In the genomic region with DNA sequence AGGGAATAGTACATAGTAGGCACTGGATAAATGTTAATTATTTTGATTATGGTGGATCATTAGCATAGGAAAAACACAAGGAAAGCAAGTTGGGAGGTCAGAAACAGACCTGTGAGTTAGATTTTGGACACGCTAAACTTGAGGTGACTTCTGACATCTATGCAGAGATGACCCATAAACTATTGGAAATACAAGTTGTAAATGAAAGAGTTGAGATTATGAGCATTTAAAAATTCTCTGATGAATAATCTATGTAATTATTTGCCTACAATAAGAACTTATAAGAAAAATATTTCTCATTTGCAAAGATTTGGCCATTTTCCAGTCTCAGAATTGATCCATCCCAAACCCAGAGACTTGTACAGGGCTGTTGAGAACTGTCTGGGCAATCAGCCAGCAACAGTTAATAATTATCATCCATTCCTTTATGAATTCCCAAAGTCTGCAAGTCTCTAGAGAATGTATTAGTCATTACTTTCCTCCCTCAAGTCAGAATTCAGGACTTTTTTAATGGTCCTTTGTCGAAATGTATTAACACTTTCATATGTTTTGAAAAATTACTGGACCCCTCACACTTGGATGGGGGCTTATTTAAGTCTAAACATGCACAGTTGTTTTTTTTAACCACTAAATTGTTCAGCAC, we compare ENCODE assay signal across 14 cellular contexts. TPM values are rescaled to one million over a fixed set of nuclear protein-coding genes. Genes with fewer than 3 reads are reported as not detected.
DNase-seq lines count a peak whose midpoint lies in the region; ATAC-seq and TF ChIP-seq lines count a peak whose summit lies in the region.
"Had no signal": no experiment of that assay in that cellular context is flagged by ENCODE, and none has a peak within 500 bp of the region (broad histone marks: within the 10 kb centered on the region; RNA-seq: fewer than 3 reads in every experiment).

No MANE protein-coding gene starts in this region.

- no peak overlapping the region for H2BK12ac ChIP-seq in mesenchymal stem cell (ENCODE audit: low read length in 2 of 2)

- no peaks in the 10 kb centered on the region for H3K27me3 ChIP-seq in BLaER1 treated with 17β-estradiol and CSF1 and Interleukin-3, amounts not matched to agents 10 nM and 100 nM
- no peaks in the 10 kb centered on the region for H3K27me3 ChIP-seq in mesenchymal stem cell (ENCODE audit: control insufficient read depth in 1 of 2, insufficient read depth in 1 of 2, low read length in 2 of 2)
- H3K27me3 ChIP-seq in colonic mucosa = no peaks in the 10 kb centered on the region
- H3K27me3 ChIP-seq: BE2C had no signal

- peak overlapping the region in 6 of 11 experiments; percentile 77 to 96 (median 80); a peak in 8 of 22 replicates for H3K4me2 ChIP-seq in BLaER1 treated with 17β-estradiol and CSF1 and Interleukin-3, amounts not matched to agents 10 nM and 100 nM
- H3K4me2 ChIP-seq in mesenchymal stem cell (ENCODE audit: low read length, poor library complexity, severe bottlenecking) = no peak overlapping the region

- no peak overlapping the region for H3K23ac ChIP-seq in mesenchymal stem cell (ENCODE audit: low read length in 2 of 2)

- peak overlapping the region; percentile 89 for H3K27ac Mint-ChIP-seq in endothelial cell (ENCODE audit: unreplicated experiment)
- H3K27ac Mint-ChIP-seq: H9 had no signal

- no peak overlapping the region for H4K91ac ChIP-seq in mesenchymal stem cell (ENCODE audit: low read length)

- 0% methylated on average over 1 of the region's 2 CpGs for WGBS in mesenchymal stem cell

- no peak overlapping the region for H3K9ac ChIP-seq in BLaER1 treated with 17β-estradiol and CSF1 and Interleukin-3, amounts not matched to agents 10 nM and 100 nM
- H3K9ac ChIP-seq in mesenchymal stem cell (ENCODE audit: low read length) (no peak overlapping the region), colonic mucosa (ENCODE audit: low read depth in 2 of 2, low read length in 2 of 2) (no peak overlapping the region)

- peak overlapping the region; percentile 48 for H2BK5ac ChIP-seq in mesenchymal stem cell (ENCODE audit: low read depth, low read length, poor library complexity, severe bottlenecking)

- peaks cover 36% of the 10 kb centered on the region for H3K4me1 Mint-ChIP-seq in endothelial cell (ENCODE audit: unreplicated experiment)
- H3K4me1 Mint-ChIP-seq: brain, H9 had no signal

- H3K36me3 ChIP-seq in BLaER1 treated with 17β-estradiol and CSF1 and Interleukin-3, amounts not matched to agents 10 nM and 100 nM = no peaks in the 10 kb centered on the region
- no peaks in the 10 kb centered on the region for H3K36me3 ChIP-seq in mesenchymal stem cell (ENCODE audit: control insufficient read depth in 1 of 2, insufficient read depth in 2 of 2, low read depth in 1 of 2, low read length in 2 of 2)
- no peaks in the 10 kb centered on the region for H3K36me3 ChIP-seq in colonic mucosa
- H3K36me3 ChIP-seq: BE2C, prostate gland had no signal

- no peak overlapping the region for H3K27ac ChIP-seq in BLaER1 treated with 17β-estradiol and CSF1 and Interleukin-3, amounts not matched to agents 10 nM and 100 nM
- H3K27ac ChIP-seq in mesenchymal stem cell (ENCODE audit: low read length, poor library complexity, severe bottlenecking) = peak overlapping the region; percentile 96
- H3K27ac ChIP-seq in colonic mucosa = no peak overlapping the region
- H3K27ac ChIP-seq: prostate gland had no signal

- H3K4me3 ChIP-seq in BLaER1 treated with 17β-estradiol and CSF1 and Interleukin-3, amounts not matched to agents 10 nM and 100 nM = no peak overlapping the region
- no peak overlapping the region for H3K4me3 ChIP-seq in mesenchymal stem cell (ENCODE audit: insufficient read depth in 1 of 2, low read depth in 1 of 2, low read length in 2 of 2)
- H3K4me3 ChIP-seq in colonic mucosa = no peak overlapping the region
- H3K4me3 ChIP-seq: prostate gland had no signal

- intact Hi-C loops in colonic mucosa (cut with DNase I) = loop anchor here (10.0 kb wide), 1 partner anchor 62 kb away; no protein-coding TSS in a partner anchor

- no peak overlapping the region for H4K8ac ChIP-seq in mesenchymal stem cell (ENCODE audit: low read length)

- H3K4me3 Mint-ChIP-seq in endothelial cell (ENCODE audit: unreplicated experiment) = no peak overlapping the region
- H3K4me3 Mint-ChIP-seq: brain, H9 had no signal

- no peak overlapping the region for H3K18ac ChIP-seq in mesenchymal stem cell (ENCODE audit: low read depth in 1 of 2, low read length in 2 of 2)

- H2AK5ac ChIP-seq in mesenchymal stem cell (ENCODE audit: low read length, severe bottlenecking) = no peak overlapping the region

- H4K20me1 ChIP-seq in BLaER1 treated with 17β-estradiol and CSF1 and Interleukin-3, amounts not matched to agents 10 nM and 100 nM = no peaks in the 10 kb centered on the region

- peaks cover 0 to 8% (median 0%) of the 10 kb centered on the region in 11 experiments; a peak in 3 of 22 replicates for H3K9me3 ChIP-seq in BLaER1 treated with 17β-estradiol and CSF1 and Interleukin-3, amounts not matched to agents 10 nM and 100 nM (replicated peaks in 1 of 11)
- H3K9me3 ChIP-seq in mesenchymal stem cell (ENCODE audit: control insufficient read depth, low read length) = no peaks in the 10 kb centered on the region
- H3K9me3 ChIP-seq in colonic mucosa = no peaks in the 10 kb centered on the region
- H3K9me3 ChIP-seq: BE2C, prostate gland had no signal

- peaks cover 4% of the 10 kb centered on the region for H3K27me3 Mint-ChIP-seq in endothelial cell (ENCODE audit: unreplicated experiment)

- no peak overlapping the region for H3K4ac ChIP-seq in mesenchymal stem cell (ENCODE audit: low read depth in 1 of 2, low read length in 2 of 2)

- no peaks in the 10 kb centered on the region for H3K9me3 Mint-ChIP-seq in endothelial cell (ENCODE audit: unreplicated experiment)
- H3K9me3 Mint-ChIP-seq: brain, H9 had no signal

- H2AFZ ChIP-seq in mesenchymal stem cell (ENCODE audit: low read depth, low read length) = no peak overlapping the region

- TF ChIP-seq CTCF in endothelial cell (IDR thresholded peaks at IDR 0.05; ENCODE audit: unreplicated experiment) (no peak), colonic mucosa (IDR thresholded peaks at IDR 0.05) (no peak)

- H3K36me3 Mint-ChIP-seq in endothelial cell (ENCODE audit: low read depth, unreplicated experiment) = no peaks in the 10 kb centered on the region
- H3K36me3 Mint-ChIP-seq: brain had no signal

- no peak for ATAC-seq in GM19467 (IDR thresholded peaks at IDR 0.05; ENCODE audit: unreplicated experiment)

- no peaks in the 10 kb centered on the region for H3K79me1 ChIP-seq in mesenchymal stem cell (replicated peaks; ENCODE audit: low read length, poor library complexity, severe bottlenecking)

- no peak overlapping the region for H2BK120ac ChIP-seq in mesenchymal stem cell (ENCODE audit: low read depth, low read length)

- DNase-seq in HuH-7.5 (ENCODE audit: low spot score) (peak; percentile 36), endothelial cell (ENCODE audit: low spot score) (no peak), mesenchymal stem cell (peak; percentile 8), DMS 273 treated with DMSO at 0.1 percent for 48 hours (lab: John Stamatoyannopoulos, UW) (no peak), colonic mucosa (no peak), NCI-H446 (lab: John Stamatoyannopoulos, UW) (no peak)
- DNase-seq: BE2C; H9; hypothalamus; stimulated activated naive CD4-positive, alpha-beta T cell had no signal

- no peak overlapping the region for H2BK15ac ChIP-seq in mesenchymal stem cell (ENCODE audit: low read depth, poor library complexity, severe bottlenecking)

- peaks cover 50 to 77% (median 68%) of the 10 kb centered on the region in 10 experiments for H3K4me1 ChIP-seq in BLaER1 treated with 17β-estradiol and CSF1 and Interleukin-3, amounts not matched to agents 10 nM and 100 nM
- H3K4me1 ChIP-seq in mesenchymal stem cell (ENCODE audit: control insufficient read depth, insufficient read depth, low read depth, low read length) = peaks cover 5% of the 10 kb centered on the region
- no peaks in the 10 kb centered on the region for H3K4me1 ChIP-seq in colonic mucosa
- H3K4me1 ChIP-seq: BE2C, prostate gland had no signal

- H3K14ac ChIP-seq in mesenchymal stem cell (ENCODE audit: low read length in 2 of 2) = no peak overlapping the region

RNA-seq across cellular contexts. Expression of gene SLAMF6, which starts 19.4 kb away (rescaled TPM):
- not detected for total RNA-seq in endothelial cell (ENCODE audit: unreplicated experiment)
- not detected for polyA plus RNA-seq in mesenchymal stem cell (2013, experiment 1 of 2)
- not detected for polyA plus RNA-seq in mesenchymal stem cell (2013, experiment 2 of 2)
- total RNA-seq in colonic mucosa = 1 to 10 TPM; 1.1 to 1.4 TPM
- total RNA-seq: H9 had no signal

RNA-seq across cellular contexts. Expression of gene CD84, which starts 36.9 kb away (rescaled TPM):
- not detected for total RNA-seq in endothelial cell (ENCODE audit: unreplicated experiment)
- not detected for polyA plus RNA-seq in mesenchymal stem cell (2013, experiment 1 of 2)
- polyA plus RNA-seq in mesenchymal stem cell (2013, experiment 2 of 2) = not detected
- total RNA-seq in colonic mucosa = 1 to 10 TPM; 1.3 to 3.0 TPM
- total RNA-seq: H9 had no signal

Comparison
In these comparisons a context has a peak if more than half of its experiments do, and no peak if none do; other contexts are left out.
1. DNase-seq: peak in HuH-7.5 (single experiment) and mesenchymal stem cell (single experiment); none in endothelial cell (single experiment), DMS 273 treated with DMSO at 0.1 percent for 48 hours (single experiment), colonic mucosa (single experiment) and NCI-H446 (0 of 2).